Comparison of ENCODE assay signal across 1 cellular context in the genomic region with DNA sequence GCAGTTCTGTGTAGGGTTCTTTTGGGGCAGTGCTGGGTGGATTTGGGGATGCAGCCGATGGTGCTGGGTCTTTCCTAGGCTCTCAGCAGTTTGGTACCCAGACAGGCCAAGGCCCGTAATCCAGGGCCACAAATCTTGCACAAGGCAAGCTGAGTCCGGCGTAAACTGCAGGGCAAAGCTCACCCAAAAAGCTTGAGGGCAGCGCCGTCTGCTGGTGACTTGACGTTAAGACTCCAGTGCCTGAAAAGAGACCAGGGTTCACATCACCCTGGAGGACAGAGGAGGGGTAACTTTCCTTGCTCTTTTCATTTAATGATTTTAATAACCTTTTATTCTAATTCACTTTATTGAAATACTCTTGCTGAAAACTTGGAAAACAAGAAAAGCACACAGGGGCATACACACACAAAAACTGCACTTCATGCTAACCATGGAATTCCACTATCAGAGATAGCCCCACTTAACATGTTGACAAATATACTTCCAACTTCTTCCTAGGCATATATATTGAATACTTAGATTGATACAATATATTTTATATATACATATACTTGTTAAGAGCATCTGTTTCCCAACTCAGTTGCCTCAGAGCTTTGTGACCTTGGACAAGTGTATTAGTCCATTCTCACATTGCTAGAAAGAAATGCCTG.
A peak's percentile ranks its signal among the peaks of the same experiment; 100 is the strongest.
TF ChIP-seq lines count a peak whose summit lies in the region.

No MANE protein-coding gene starts in this region.

TF ChIP-seq in HepG2, 621 proteins besides CTCF, POLR2A, EP300 and RAD21 (continued from another document and continues in another):
- TF ChIP-seq, protein P1, sequence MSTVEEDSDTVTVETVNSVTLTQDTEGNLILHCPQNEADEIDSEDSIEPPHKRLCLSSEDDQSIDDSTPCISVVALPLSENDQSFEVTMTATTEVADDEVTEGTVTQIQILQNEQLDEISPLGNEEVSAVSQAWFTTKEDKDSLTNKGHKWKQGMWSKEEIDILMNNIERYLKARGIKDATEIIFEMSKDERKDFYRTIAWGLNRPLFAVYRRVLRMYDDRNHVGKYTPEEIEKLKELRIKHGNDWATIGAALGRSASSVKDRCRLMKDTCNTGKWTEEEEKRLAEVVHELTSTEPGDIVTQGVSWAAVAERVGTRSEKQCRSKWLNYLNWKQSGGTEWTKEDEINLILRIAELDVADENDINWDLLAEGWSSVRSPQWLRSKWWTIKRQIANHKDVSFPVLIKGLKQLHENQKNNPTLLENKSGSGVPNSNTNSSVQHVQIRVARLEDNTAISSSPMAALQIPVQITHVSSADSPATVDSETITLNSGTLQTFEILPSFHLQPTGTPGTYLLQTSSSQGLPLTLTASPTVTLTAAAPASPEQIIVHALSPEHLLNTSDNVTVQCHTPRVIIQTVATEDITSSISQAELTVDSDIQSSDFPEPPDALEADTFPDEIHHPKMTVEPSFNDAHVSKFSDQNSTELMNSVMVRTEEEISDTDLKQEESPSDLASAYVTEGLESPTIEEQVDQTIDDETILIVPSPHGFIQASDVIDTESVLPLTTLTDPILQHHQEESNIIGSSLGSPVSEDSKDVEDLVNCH (CRISPR knock-in tag; IDR thresholded peaks at IDR 0.05), result no peak
- TF ChIP-seq SIN3B (IDR thresholded peaks at IDR 0.05; ENCODE audit: low read length), result no peak
- TF ChIP-seq, protein P2, sequence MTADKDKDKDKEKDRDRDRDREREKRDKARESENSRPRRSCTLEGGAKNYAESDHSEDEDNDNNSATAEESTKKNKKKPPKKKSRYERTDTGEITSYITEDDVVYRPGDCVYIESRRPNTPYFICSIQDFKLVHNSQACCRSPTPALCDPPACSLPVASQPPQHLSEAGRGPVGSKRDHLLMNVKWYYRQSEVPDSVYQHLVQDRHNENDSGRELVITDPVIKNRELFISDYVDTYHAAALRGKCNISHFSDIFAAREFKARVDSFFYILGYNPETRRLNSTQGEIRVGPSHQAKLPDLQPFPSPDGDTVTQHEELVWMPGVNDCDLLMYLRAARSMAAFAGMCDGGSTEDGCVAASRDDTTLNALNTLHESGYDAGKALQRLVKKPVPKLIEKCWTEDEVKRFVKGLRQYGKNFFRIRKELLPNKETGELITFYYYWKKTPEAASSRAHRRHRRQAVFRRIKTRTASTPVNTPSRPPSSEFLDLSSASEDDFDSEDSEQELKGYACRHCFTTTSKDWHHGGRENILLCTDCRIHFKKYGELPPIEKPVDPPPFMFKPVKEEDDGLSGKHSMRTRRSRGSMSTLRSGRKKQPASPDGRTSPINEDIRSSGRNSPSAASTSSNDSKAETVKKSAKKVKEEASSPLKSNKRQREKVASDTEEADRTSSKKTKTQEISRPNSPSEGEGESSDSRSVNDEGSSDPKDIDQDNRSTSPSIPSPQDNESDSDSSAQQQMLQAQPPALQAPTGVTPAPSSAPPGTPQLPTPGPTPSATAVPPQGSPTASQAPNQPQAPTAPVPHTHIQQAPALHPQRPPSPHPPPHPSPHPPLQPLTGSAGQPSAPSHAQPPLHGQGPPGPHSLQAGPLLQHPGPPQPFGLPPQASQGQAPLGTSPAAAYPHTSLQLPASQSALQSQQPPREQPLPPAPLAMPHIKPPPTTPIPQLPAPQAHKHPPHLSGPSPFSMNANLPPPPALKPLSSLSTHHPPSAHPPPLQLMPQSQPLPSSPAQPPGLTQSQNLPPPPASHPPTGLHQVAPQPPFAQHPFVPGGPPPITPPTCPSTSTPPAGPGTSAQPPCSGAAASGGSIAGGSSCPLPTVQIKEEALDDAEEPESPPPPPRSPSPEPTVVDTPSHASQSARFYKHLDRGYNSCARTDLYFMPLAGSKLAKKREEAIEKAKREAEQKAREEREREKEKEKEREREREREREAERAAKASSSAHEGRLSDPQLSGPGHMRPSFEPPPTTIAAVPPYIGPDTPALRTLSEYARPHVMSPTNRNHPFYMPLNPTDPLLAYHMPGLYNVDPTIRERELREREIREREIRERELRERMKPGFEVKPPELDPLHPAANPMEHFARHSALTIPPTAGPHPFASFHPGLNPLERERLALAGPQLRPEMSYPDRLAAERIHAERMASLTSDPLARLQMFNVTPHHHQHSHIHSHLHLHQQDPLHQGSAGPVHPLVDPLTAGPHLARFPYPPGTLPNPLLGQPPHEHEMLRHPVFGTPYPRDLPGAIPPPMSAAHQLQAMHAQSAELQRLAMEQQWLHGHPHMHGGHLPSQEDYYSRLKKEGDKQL (CRISPR knock-in tag; IDR thresholded peaks at IDR 0.05; ENCODE audit: low read depth), result no peak
- no peak for TF ChIP-seq PREB (CRISPR knock-in tag; IDR thresholded peaks at IDR 0.05)
- TF ChIP-seq FOXA3 (CRISPR knock-in tag; IDR thresholded peaks at IDR 0.05), result peak; percentile 38; the same call in 1 of the 2 replicates
- no peak for TF ChIP-seq ZBTB40 (IDR thresholded peaks at IDR 0.05)
- TF ChIP-seq ZBTB40 (CRISPR knock-in tag; IDR thresholded peaks at IDR 0.05), result no peak
- TF ChIP-seq MBNL3 (CRISPR knock-in tag; conservative IDR thresholded peaks at IDR 0.05), result no peak
- no peak for TF ChIP-seq TIGD3 (CRISPR knock-in tag; IDR thresholded peaks at IDR 0.05; ENCODE audit: borderline replicate concordance)
- no peak for TF ChIP-seq TFDP1 (CRISPR knock-in tag; IDR thresholded peaks at IDR 0.05; ENCODE audit: borderline replicate concordance)
- no peak for TF ChIP-seq ZNF225 (CRISPR knock-in tag; IDR thresholded peaks at IDR 0.05)
- TF ChIP-seq GATAD2A (CRISPR knock-in tag; IDR thresholded peaks at IDR 0.05), result peak; percentile 41; the same call in 1 of the 2 replicates
- TF ChIP-seq BHLHE40 (IDR thresholded peaks at IDR 0.05; ENCODE audit: low read length), result 0 out of 2 replicates have a peak, but pooled peaks have one; percentile 28
- no peak for TF ChIP-seq U2AF1 (optimal IDR thresholded peaks at IDR 0.05; ENCODE audit: low read depth, low read length)
- no peak for TF ChIP-seq SOX13 (IDR thresholded peaks at IDR 0.05)
- no peak for TF ChIP-seq SOX13 (CRISPR knock-in tag; conservative IDR thresholded peaks at IDR 0.05 in 1 of 2, IDR thresholded peaks at IDR 0.05 in 1 of 2)
- TF ChIP-seq NPAS2 (CRISPR knock-in tag; IDR thresholded peaks at IDR 0.05; ENCODE audit: borderline replicate concordance), result no peak
- no peak for TF ChIP-seq JARID2 (CRISPR knock-in tag; IDR thresholded peaks at IDR 0.05; ENCODE audit: insufficient replicate concordance)
- TF ChIP-seq ZC3H13 (CRISPR knock-in tag; IDR thresholded peaks at IDR 0.05), result no peak
- TF ChIP-seq HMG20B (CRISPR knock-in tag; conservative IDR thresholded peaks at IDR 0.05), result no peak
- TF ChIP-seq, protein P3, sequence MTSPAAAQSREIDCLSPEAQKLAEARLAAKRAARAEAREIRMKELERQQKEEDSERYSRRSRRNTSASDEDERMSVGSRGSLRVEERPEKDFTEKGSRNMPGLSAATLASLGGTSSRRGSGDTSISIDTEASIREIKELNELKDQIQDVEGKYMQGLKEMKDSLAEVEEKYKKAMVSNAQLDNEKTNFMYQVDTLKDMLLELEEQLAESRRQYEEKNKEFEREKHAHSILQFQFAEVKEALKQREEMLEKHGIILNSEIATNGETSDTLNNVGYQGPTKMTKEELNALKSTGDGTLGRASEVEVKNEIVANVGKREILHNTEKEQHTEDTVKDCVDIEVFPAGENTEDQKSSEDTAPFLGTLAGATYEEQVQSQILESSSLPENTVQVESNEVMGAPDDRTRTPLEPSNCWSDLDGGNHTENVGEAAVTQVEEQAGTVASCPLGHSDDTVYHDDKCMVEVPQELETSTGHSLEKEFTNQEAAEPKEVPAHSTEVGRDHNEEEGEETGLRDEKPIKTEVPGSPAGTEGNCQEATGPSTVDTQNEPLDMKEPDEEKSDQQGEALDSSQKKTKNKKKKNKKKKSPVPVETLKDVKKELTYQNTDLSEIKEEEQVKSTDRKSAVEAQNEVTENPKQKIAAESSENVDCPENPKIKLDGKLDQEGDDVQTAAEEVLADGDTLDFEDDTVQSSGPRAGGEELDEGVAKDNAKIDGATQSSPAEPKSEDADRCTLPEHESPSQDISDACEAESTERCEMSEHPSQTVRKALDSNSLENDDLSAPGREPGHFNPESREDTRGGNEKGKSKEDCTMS (CRISPR knock-in tag; conservative IDR thresholded peaks at IDR 0.05), result no peak
- no peak for TF ChIP-seq AKAP8 (CRISPR knock-in tag; IDR thresholded peaks at IDR 0.05)
- no peak for TF ChIP-seq POLR2AphosphoS5 (IDR thresholded peaks at IDR 0.05; ENCODE audit: low read depth, low read length)
- TF ChIP-seq ZBTB21 (CRISPR knock-in tag; IDR thresholded peaks at IDR 0.05), result no peak
- TF ChIP-seq RFXAP (CRISPR knock-in tag; IDR thresholded peaks at IDR 0.05; ENCODE audit: borderline replicate concordance), result no peak
- 0 out of 2 replicates have a peak, but pooled peaks have one; percentile 21 for TF ChIP-seq THAP11 (CRISPR knock-in tag; IDR thresholded peaks at IDR 0.05)
- TF ChIP-seq KDM4B (CRISPR knock-in tag; IDR thresholded peaks at IDR 0.05), result 0 out of 2 replicates have a peak, but pooled peaks have one; percentile 64
- TF ChIP-seq PLRG1 (conservative IDR thresholded peaks at IDR 0.05), result no peak
- TF ChIP-seq REXO4 (CRISPR knock-in tag; IDR thresholded peaks at IDR 0.05; ENCODE audit: borderline replicate concordance), result no peak
- TF ChIP-seq RNF2 (conservative IDR thresholded peaks at IDR 0.05; ENCODE audit: low read depth), result peak; percentile 68; the same call in 1 of the 2 replicates
- TF ChIP-seq SALL1 (CRISPR knock-in tag; IDR thresholded peaks at IDR 0.05), result peak; percentile 65
- no peak for TF ChIP-seq IRX3 (CRISPR knock-in tag; IDR thresholded peaks at IDR 0.05; ENCODE audit: borderline replicate concordance, low read depth)
